In genomic region chr2:230205034-230205433, GRCh38 we compare ENCODE assay signal across 8 cellular contexts. TPM values are rescaled to one million over a fixed set of nuclear protein-coding genes. Genes with fewer than 3 reads are reported as not detected.
DNase-seq lines count a peak whose midpoint lies in the region; ATAC-seq and TF ChIP-seq lines count a peak whose summit lies in the region.
"Had no signal": no experiment of that assay in that cellular context is flagged by ENCODE, and none has a peak within 500 bp of the region (broad histone marks: within the 10 kb centered on the region; RNA-seq: fewer than 3 reads in every experiment).

No MANE protein-coding gene starts in this region.

- peak; percentile 21 for DNase-seq in epithelial cell of esophagus (ENCODE audit: low read depth)
- no peak for DNase-seq in NCI-H1930 (lab: John Stamatoyannopoulos, UW)
- no peak for DNase-seq in mesothelial cell of epicardium (ENCODE audit: low spot score in 2 of 2, unreplicated experiment in 2 of 2)
- DNase-seq in psoas muscle = no peak
- DNase-seq: stimulated activated CD8-positive, alpha-beta memory T cell treated with anti-CD3 and anti-CD28 coated beads, Interleukin-4, amount 100 ng/mL, for 48 hours had no signal

- H3K27me3 Mint-ChIP-seq in mesothelial cell of epicardium (ENCODE audit: low read depth) = no peaks in the 10 kb centered on the region

- peaks cover 51% of the 10 kb centered on the region for H3K36me3 Mint-ChIP-seq in mesothelial cell of epicardium

- peaks cover 9% of the 10 kb centered on the region for H3K9me3 Mint-ChIP-seq in mesothelial cell of epicardium

- no peak for TF ChIP-seq CTCF in epithelial cell of esophagus (IDR thresholded peaks at IDR 0.05; ENCODE audit: insufficient read depth, low read depth, low read length, missing control alignments)
- no peak for TF ChIP-seq CTCF in mesothelial cell of epicardium (IDR thresholded peaks at IDR 0.05; ENCODE audit: unreplicated experiment)
- no peak for TF ChIP-seq CTCF in psoas muscle (IDR thresholded peaks at IDR 0.05)

- no peak overlapping the region for H3K4me3 Mint-ChIP-seq in mesothelial cell of epicardium

- no peak overlapping the region for H3K27ac ChIP-seq in psoas muscle

- H3K4me3 ChIP-seq in epithelial cell of esophagus (ENCODE audit: low read length) = no peak overlapping the region
- H3K4me3 ChIP-seq in psoas muscle = no peak overlapping the region

- no peak overlapping the region for H3K27ac Mint-ChIP-seq in mesothelial cell of epicardium

- H3K27me3 ChIP-seq in psoas muscle (ENCODE audit: insufficient read depth in 3 of 3, low read length in 2 of 3) = no peaks in the 10 kb centered on the region

- 90 to 96% (median 95%) methylated on average over 1 of the region's 1 CpG for WGBS in psoas muscle, 3 donors

- H3K9me3 ChIP-seq in psoas muscle = no peaks in the 10 kb centered on the region

- ATAC-seq in GM18861 (IDR thresholded peaks at IDR 0.05; ENCODE audit: unreplicated experiment) (peak; percentile 56), GM21528 (IDR thresholded peaks at IDR 0.05; ENCODE audit: low FRiP score, unreplicated experiment) (peak; percentile 49), HG03558 (IDR thresholded peaks at IDR 0.05; ENCODE audit: extremely low read depth, unreplicated experiment) (peak; percentile 43), psoas muscle (no peak)

- peaks cover 12 to 81% of the 10 kb centered on the region in 2 donors for H3K36me3 ChIP-seq in psoas muscle (ENCODE audit: insufficient read depth in 1 of 2, low read depth in 1 of 2)

- intact Hi-C loops in psoas muscle (cut with DNase I) = no loop called here

- no peaks in the 10 kb centered on the region for H3K4me1 ChIP-seq in psoas muscle

- no peaks in the 10 kb centered on the region for H3K4me1 Mint-ChIP-seq in mesothelial cell of epicardium

RNA-seq across cellular contexts. Expression of gene SP110, which starts 14.8 kb away (rescaled TPM):
- total RNA-seq in mesothelial cell of epicardium (28.8 to 30.9 TPM (median 29.6 TPM) in 3 replicates), psoas muscle (10 to 100 TPM in 1 of 4 donors, 1 to 10 TPM in 3; 5.2 to 15.9 (median 7.3) TPM)
- 10 to 100 TPM in 1 of 3 donors, 1 to 10 TPM in 2; 3.4 to 11.8 (median 4.2) TPM for polyA plus RNA-seq in psoas muscle

RNA-seq across cellular contexts. Expression of gene SP140, which starts 20.5 kb away (rescaled TPM):
- total RNA-seq in mesothelial cell of epicardium (0.34 to 0.75 TPM (median 0.54 TPM) in 3 replicates), psoas muscle (under 1 TPM; 0.32 to 0.59 (median 0.49) TPM)
- under 1 TPM; 0.19 to 0.35 (median 0.23) TPM for polyA plus RNA-seq in psoas muscle

Comparison
In these comparisons a context has a peak if more than half of its experiments do, and no peak if none do; other contexts are left out.
1. ATAC-seq: peak in GM18861 (single experiment), GM21528 (single experiment) and HG03558 (single experiment); none in psoas muscle (0 of 4).